In the genomic region with DNA sequence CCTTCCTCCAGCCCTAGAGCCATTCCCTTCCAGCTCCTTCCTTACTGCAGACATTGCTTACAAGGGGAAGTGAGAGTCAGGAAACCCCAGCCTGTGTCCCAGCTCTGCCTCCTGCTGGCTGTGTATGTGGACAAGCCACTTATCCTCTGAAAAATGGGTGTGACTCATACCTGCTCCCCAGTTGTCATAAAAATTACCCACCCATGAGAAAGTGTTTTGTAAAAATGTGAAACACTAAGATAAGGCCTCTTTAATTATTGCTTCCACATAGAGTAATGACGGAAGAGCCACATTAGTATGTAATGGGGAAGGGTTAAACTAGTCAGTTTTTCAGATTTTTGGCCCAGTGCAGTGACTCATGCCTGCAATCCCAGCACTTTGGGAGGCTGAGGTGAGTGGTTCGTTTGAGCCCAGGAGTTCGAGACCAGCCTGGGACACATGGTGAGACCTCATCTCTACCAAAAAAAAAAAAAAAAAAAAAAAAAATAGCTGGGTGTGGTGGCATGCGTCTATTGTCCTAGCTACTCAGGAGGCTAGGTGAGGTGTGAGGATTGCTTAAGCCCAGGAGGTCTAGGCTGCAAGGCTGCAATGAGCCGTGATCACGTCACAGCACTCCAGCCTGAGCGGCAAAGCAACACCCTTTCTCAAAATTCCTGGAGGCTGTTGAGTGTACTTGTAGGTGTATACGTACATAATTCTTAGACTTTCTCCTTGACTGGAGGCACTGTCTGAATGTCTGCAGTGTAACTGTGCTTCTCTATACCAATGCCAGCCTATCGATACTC, we compare ENCODE assay signal across 8 cellular contexts.
DNase-seq lines count a peak whose midpoint lies in the region; ATAC-seq and TF ChIP-seq lines count a peak whose summit lies in the region.

No MANE protein-coding gene starts in this region.

- DNase-seq in AG04450 (ENCODE audit: low read depth, low spot score): peak; percentile 7
- no peak for DNase-seq in HFF-Myc (ENCODE audit: extremely low read depth, low read depth)
- peak; percentile 54 for DNase-seq in UCSD-AML1 (lab: John Stamatoyannopoulos, UW; ENCODE audit: unreplicated experiment)
- DNase-seq in islet precursor cell: peak; percentile 73
- no peak for DNase-seq in stimulated activated CD4-positive, alpha-beta T cell treated with anti-CD3 and anti-CD28 coated beads, Interleukin-2, amount 100 ng/mL, for 48 hours
- no peak for DNase-seq in activated naive CD4-positive, alpha-beta T cell treated with Interleukin-2 at 50 U/mL for 16 hours

- H3K27me3 ChIP-seq in AG04450 (ENCODE audit: control insufficient read depth, insufficient read depth, low read length): peaks cover 3% of the 10 kb centered on the region

- H3K27ac ChIP-seq in AG04450 (ENCODE audit: low read depth, low read length): no peak overlapping the region

- peaks cover 24% of the 10 kb centered on the region for H3K9me3 ChIP-seq in AG04450 (ENCODE audit: control insufficient read depth, insufficient read depth, low read length)

- TF ChIP-seq CTCF in AG04450 (IDR thresholded peaks at IDR 0.05; ENCODE audit: low read depth, low read length) (peak; percentile 42), HFF-Myc (IDR thresholded peaks at IDR 0.05; ENCODE audit: low read depth, low read length, missing control alignments) (peak; percentile 10)

- CTCF ChIA-PET in AG04450 (lab: Charles Lee): interaction anchor here (0.7 to 1.6 kb wide), 3 partner anchors 15 to 286 kb away, joined by 3 to 5 read pairs (median 4); no protein-coding TSS in a partner anchor

- H3K4me3 ChIP-seq in AG04450 (ENCODE audit: low read depth, low read length): no peak overlapping the region
- H3K4me3 ChIP-seq in HFF-Myc (replicated peaks; ENCODE audit: low read depth, low read length): no peak overlapping the region

- POLR2A ChIA-PET in AG04450 (lab: Yijun Ruan, JAX): no interaction called here

- ATAC-seq in GM18502 (IDR thresholded peaks at IDR 0.05; ENCODE audit: poor library complexity, unreplicated experiment): no peak
- ATAC-seq in HG02610 (IDR thresholded peaks at IDR 0.05; ENCODE audit: unreplicated experiment): no peak

Comparison
In these comparisons a context has a peak if more than half of its experiments do, and no peak if none do; other contexts are left out.
1. DNase-seq: peak in AG04450 (single experiment), UCSD-AML1 (single experiment) and islet precursor cell (single experiment); none in HFF-Myc (single experiment), stimulated activated CD4-positive, alpha-beta T cell treated with anti-CD3 and anti-CD28 coated beads, Interleukin-2, amount 100 ng/mL, for 48 hours (0 of 2) and activated naive CD4-positive, alpha-beta T cell treated with Interleukin-2 at 50 U/mL for 16 hours (single experiment).